ENCODE assay signal across 19 cellular contexts in the genomic region with DNA sequence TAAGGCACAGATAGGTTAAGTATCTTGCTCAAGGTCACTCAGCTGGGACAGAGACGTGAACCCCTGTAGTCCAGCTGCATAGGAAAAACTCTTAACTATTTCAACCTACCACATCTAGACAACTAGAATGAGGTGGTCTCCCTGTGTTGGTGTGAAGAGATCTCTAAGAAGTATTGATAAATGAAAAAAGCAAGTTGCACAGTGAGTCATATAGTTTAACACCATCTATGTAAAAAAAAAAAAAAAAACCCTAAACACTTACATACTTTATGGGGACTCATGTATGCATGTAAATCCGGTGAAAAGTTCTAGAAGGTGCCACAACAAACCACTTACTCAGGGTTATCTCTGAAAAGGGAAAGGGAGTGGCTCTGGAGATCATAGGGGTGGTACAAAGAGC.
A peak's percentile ranks its signal among the peaks of the same experiment; 100 is the strongest.
DNase-seq lines count a peak whose midpoint lies in the region; ATAC-seq, FAIRE-seq and TF ChIP-seq lines count a peak whose summit lies in the region.
"Had no signal": no experiment of that assay in that cellular context is flagged by ENCODE, and none has a peak within 500 bp of the region (broad histone marks: within the 10 kb centered on the region; RNA-seq: fewer than 3 reads in every experiment).

No MANE protein-coding gene starts in this region.

- peak; percentile 22 to 23 for ATAC-seq in activated T-cell treated with anti-CD3 and anti-CD28 coated beads, Interleukin-2, amount 50 U/mL, for 4 hours
- peak; percentile 38 for ATAC-seq in GM18520 (IDR thresholded peaks at IDR 0.05; ENCODE audit: unreplicated experiment)
- ATAC-seq in RWPE2 (ENCODE audit: low read depth) = no peak
- no peak for ATAC-seq in pancreas
- ATAC-seq: HCT116 had no signal

- no peak overlapping the region for H3K9ac ChIP-seq in keratinocyte (ENCODE audit: control insufficient read depth, extremely low read depth, insufficient read depth, low read length)
- H3K9ac ChIP-seq: BLaER1 had no signal

- no peaks in the 10 kb centered on the region for H3K9me1 ChIP-seq in keratinocyte (ENCODE audit: control insufficient read depth, extremely low read depth, insufficient read depth, low read length)

- 54 to 59% methylated on average over 2 of the region's 2 CpGs for WGBS in pancreas, 2 donors

- H3K9me3 ChIP-seq in RWPE2 (ENCODE audit: severe bottlenecking) (no peaks in the 10 kb centered on the region), keratinocyte (ENCODE audit: control insufficient read depth, low read depth, low read length) (no peaks in the 10 kb centered on the region), pancreas (no peaks in the 10 kb centered on the region)
- H3K9me3 ChIP-seq: BLaER1 had no signal

- H3K4me1 Mint-ChIP-seq in activated T-cell treated with anti-CD3 and anti-CD28 coated beads, Interleukin-2, amount 50 U/mL, for 4 hours (ENCODE audit: low read depth) = no peaks in the 10 kb centered on the region
- H3K4me1 Mint-ChIP-seq in activated T-cell treated with anti-CD3 and anti-CD28 coated beads, Interleukin-2, amount 50 U/mL, for 24 hours (ENCODE audit: low read depth) = peaks cover 17% of the 10 kb centered on the region
- H3K4me1 Mint-ChIP-seq: CD14-positive monocyte; CD4-positive, alpha-beta memory T cell had no signal

- intact Hi-C loops in pancreas (cut with DNase I) = no loop called here

- no peaks in the 10 kb centered on the region for H3K79me2 ChIP-seq in keratinocyte (ENCODE audit: control insufficient read depth, insufficient read depth, low read length)

- peaks cover 48% of the 10 kb centered on the region for H3K4me1 ChIP-seq in RWPE2 (ENCODE audit: insufficient read depth, poor library complexity, severe bottlenecking)
- peaks cover 57% of the 10 kb centered on the region for H3K4me1 ChIP-seq in keratinocyte (ENCODE audit: control insufficient read depth, extremely low read depth, insufficient read depth, low read length)
- no peaks in the 10 kb centered on the region for H3K4me1 ChIP-seq in pancreas

- no peaks in the 10 kb centered on the region for H3K36me3 ChIP-seq in RWPE2 (ENCODE audit: low read depth)
- H3K36me3 ChIP-seq in keratinocyte (ENCODE audit: control insufficient read depth in 2 of 2, extremely low read depth in 1 of 2, insufficient read depth in 2 of 2, low read length in 2 of 2) = no peaks in the 10 kb centered on the region
- no peaks in the 10 kb centered on the region for H3K36me3 ChIP-seq in pancreas
- H3K36me3 ChIP-seq: BLaER1 had no signal

- no peak overlapping the region for H3K4me2 ChIP-seq in keratinocyte (ENCODE audit: control insufficient read depth, extremely low read depth, insufficient read depth, low read depth, low read length)

- FAIRE-seq in keratinocyte (lab: Jason Lieb, UNC) (no peak), pancreas (lab: Jason Lieb, UNC) (no peak)

- H3K9me3 Mint-ChIP-seq in activated T-cell treated with anti-CD3 and anti-CD28 coated beads, Interleukin-2, amount 50 U/mL, for 4 hours = no peaks in the 10 kb centered on the region
- no peaks in the 10 kb centered on the region for H3K9me3 Mint-ChIP-seq in activated T-cell treated with anti-CD3 and anti-CD28 coated beads, Interleukin-2, amount 50 U/mL, for 24 hours
- H3K9me3 Mint-ChIP-seq: CD14-positive monocyte, HFFc6 had no signal

- H2AFZ ChIP-seq in keratinocyte (ENCODE audit: control insufficient read depth, low read length) = no peak overlapping the region

- no peaks in the 10 kb centered on the region for H4K20me1 ChIP-seq in keratinocyte (ENCODE audit: control insufficient read depth, extremely low read depth, insufficient read depth, low read length)
- H4K20me1 ChIP-seq: BLaER1 had no signal

- no peak overlapping the region for H3K27ac Mint-ChIP-seq in activated T-cell treated with anti-CD3 and anti-CD28 coated beads, Interleukin-2, amount 50 U/mL, for 24 hours
- H3K27ac Mint-ChIP-seq: CD14-positive monocyte; CD4-positive, alpha-beta memory T cell; HFFc6 had no signal

- dilution Hi-C loops in keratinocyte (cut with MboI; ENCODE audit: extremely low pct_ligation_motif_present, low sequenced_read_pairs) = no loop called here

- DNase-seq in activated T-cell treated with anti-CD3 and anti-CD28 coated beads, Interleukin-2, amount 50 U/mL, for 4 hours = no peak
- no peak for DNase-seq in activated T-cell treated with anti-CD3 and anti-CD28 coated beads, Interleukin-2, amount 50 U/mL, for 24 hours
- DNase-seq in RWPE2 (ENCODE audit: low spot score) (no peak), keratinocyte (ENCODE audit: low read depth, low spot score) (no peak), pancreas (no peak)
- DNase-seq in stimulated activated CD4-positive, alpha-beta T cell treated with anti-CD3 and anti-CD28 coated beads, Interleukin-4, amount 100 ng/mL, for 24 hours = no peak
- DNase-seq: 8988T; CD4-positive, alpha-beta memory T cell; DMS153; DMS79; GDM1; GOT3; H7; HFFc6 had no signal

- H3K27ac ChIP-seq in RWPE2 (ENCODE audit: poor library complexity, severe bottlenecking) (peak overlapping the region; percentile 87), keratinocyte (ENCODE audit: control insufficient read depth, insufficient read depth, low read length) (peak overlapping the region; percentile 87), pancreas (no peak overlapping the region)
- H3K27ac ChIP-seq: BLaER1, HL-60 had no signal

- peaks cover 10% of the 10 kb centered on the region for H3K27me3 Mint-ChIP-seq in activated T-cell treated with anti-CD3 and anti-CD28 coated beads, Interleukin-2, amount 50 U/mL, for 4 hours (ENCODE audit: low read depth)
- H3K27me3 Mint-ChIP-seq in activated T-cell treated with anti-CD3 and anti-CD28 coated beads, Interleukin-2, amount 50 U/mL, for 24 hours = peaks cover 14% of the 10 kb centered on the region

- H3K36me3 Mint-ChIP-seq in activated T-cell treated with anti-CD3 and anti-CD28 coated beads, Interleukin-2, amount 50 U/mL, for 4 hours (ENCODE audit: insufficient read depth) = no peaks in the 10 kb centered on the region
- H3K36me3 Mint-ChIP-seq in activated T-cell treated with anti-CD3 and anti-CD28 coated beads, Interleukin-2, amount 50 U/mL, for 24 hours (ENCODE audit: low read depth) = no peaks in the 10 kb centered on the region
- H3K36me3 Mint-ChIP-seq: CD14-positive monocyte; CD4-positive, alpha-beta memory T cell had no signal

- H3K27me3 ChIP-seq in RWPE2 (ENCODE audit: insufficient read depth, poor library complexity, severe bottlenecking) = no peaks in the 10 kb centered on the region
- H3K27me3 ChIP-seq in keratinocyte (ENCODE audit: control insufficient read depth, extremely low read depth, insufficient read depth, low read length) = no peaks in the 10 kb centered on the region
- H3K27me3 ChIP-seq in pancreas = no peaks in the 10 kb centered on the region
- H3K27me3 ChIP-seq: BLaER1 had no signal

- H3K4me3 ChIP-seq in RWPE2 (ENCODE audit: severe bottlenecking) = no peak overlapping the region
- H3K4me3 ChIP-seq in keratinocyte (ENCODE audit: control insufficient read depth in 2 of 3, extremely low read depth in 1 of 3, insufficient read depth in 2 of 3, low read depth in 1 of 3, low read length in 3 of 3) = no peak overlapping the region
- H3K4me3 ChIP-seq in pancreas = no peak overlapping the region
- H3K4me3 ChIP-seq: BLaER1 had no signal

- no peak overlapping the region for H3K4me3 Mint-ChIP-seq in activated T-cell treated with anti-CD3 and anti-CD28 coated beads, Interleukin-2, amount 50 U/mL, for 4 hours
- no peak overlapping the region for H3K4me3 Mint-ChIP-seq in activated T-cell treated with anti-CD3 and anti-CD28 coated beads, Interleukin-2, amount 50 U/mL, for 24 hours
- H3K4me3 Mint-ChIP-seq: CD14-positive monocyte; CD4-positive, alpha-beta memory T cell; HFFc6 had no signal

- TF ChIP-seq CTCF in RWPE2 (IDR thresholded peaks at IDR 0.05; ENCODE audit: poor library complexity, severe bottlenecking) (no peak), keratinocyte (optimal IDR thresholded peaks at IDR 0.05 in 1 of 3, IDR thresholded peaks at IDR 0.05 in 1 of 3, conservative IDR thresholded peaks at IDR 0.05 in 1 of 3; ENCODE audit: extremely low read depth in 1 of 3, insufficient read depth in 2 of 3, low read length in 3 of 3) (no peak), pancreas (IDR thresholded peaks at IDR 0.05) (no peak)

Comparison
In these comparisons a context has a peak if more than half of its experiments do, and no peak if none do; other contexts are left out.
1. ATAC-seq: peak in activated T-cell treated with anti-CD3 and anti-CD28 coated beads, Interleukin-2, amount 50 U/mL, for 4 hours (2 of 2) and GM18520 (single experiment); none in RWPE2 (single experiment) and pancreas (0 of 4).
2. H3K27ac ChIP-seq: peak in RWPE2 (single experiment) and keratinocyte (single experiment); none in pancreas (0 of 4).